ENCODE assay signal across 15 cellular contexts in the genomic region with DNA sequence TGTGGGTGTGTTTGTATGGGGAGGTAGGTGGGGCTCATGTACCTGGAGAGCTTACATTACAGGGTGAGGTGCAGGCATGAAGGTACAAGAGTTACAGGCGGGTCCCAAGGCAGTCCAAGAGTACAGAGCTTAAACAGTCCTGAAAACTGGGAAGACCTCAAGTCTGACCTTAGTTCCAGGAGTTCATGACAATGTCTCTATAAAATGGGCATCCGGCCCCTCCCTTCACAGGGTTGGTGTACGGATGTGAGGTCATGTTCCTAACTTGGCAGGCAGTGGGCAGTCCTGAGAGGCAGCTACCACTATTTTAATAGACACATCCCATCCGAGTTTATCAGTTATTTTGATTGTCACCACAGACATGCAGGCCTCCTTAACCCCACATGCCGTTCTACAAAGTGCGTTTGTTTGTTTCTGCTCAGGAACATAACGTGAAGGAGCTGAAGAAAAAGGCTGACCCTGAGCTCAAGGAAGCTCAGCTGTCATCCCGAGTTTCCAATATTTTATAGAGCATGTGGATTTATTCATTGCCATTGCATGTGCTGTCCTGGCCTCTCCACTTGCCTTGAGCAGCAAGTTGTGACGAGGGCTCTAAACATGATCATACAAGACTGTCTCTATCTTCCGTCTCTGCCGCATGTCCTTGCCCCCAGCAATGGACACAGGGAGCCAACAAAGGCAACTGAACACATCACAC.
A peak's percentile ranks its signal among the peaks of the same experiment; 100 is the strongest.
DNase-seq lines count a peak whose midpoint lies in the region; ATAC-seq, FAIRE-seq and TF ChIP-seq lines count a peak whose summit lies in the region.
"Had no signal": no experiment of that assay in that cellular context is flagged by ENCODE, and none has a peak within 500 bp of the region (broad histone marks: within the 10 kb centered on the region; RNA-seq: fewer than 3 reads in every experiment).

No MANE protein-coding gene starts in this region.

- H2BK20ac ChIP-seq in H1 (ENCODE audit: low read length): no peak overlapping the region

- POLR2A ChIA-PET in H1 (lab: Charles Lee; ENCODE audit: partially characterized antibody): no interaction called here

- H3K27ac ChIP-seq in H1 (ENCODE audit: low read depth, low read length) (no peak overlapping the region), left lung (no peak overlapping the region), transverse colon (peak overlapping the region in 1 of 4 donors; percentile 7), psoas muscle (no peak overlapping the region)
- H3K27ac ChIP-seq: suprapubic skin had no signal

- no peaks in the 10 kb centered on the region for H3K36me3 ChIP-seq in H1 (ENCODE audit: control insufficient read depth in 2 of 4, insufficient read depth in 4 of 4, low read length in 3 of 4)
- H3K36me3 ChIP-seq in left lung: no peaks in the 10 kb centered on the region
- H3K36me3 ChIP-seq in transverse colon: no peaks in the 10 kb centered on the region
- no peaks in the 10 kb centered on the region for H3K36me3 ChIP-seq in psoas muscle (ENCODE audit: insufficient read depth in 1 of 2, low read depth in 1 of 2)
- H3K36me3 ChIP-seq: suprapubic skin had no signal

- H3K4me2 ChIP-seq in H1 (ENCODE audit: insufficient read depth in 1 of 2, low read depth in 2 of 2, low read length in 2 of 2): no peak overlapping the region

- TF ChIP-seq EP300 in H1 (IDR thresholded peaks at IDR 0.05; ENCODE audit: borderline replicate concordance in 1 of 2, low read depth in 2 of 2, low read length in 2 of 2): no peak
- TF ChIP-seq EP300 in transverse colon (IDR thresholded peaks at IDR 0.05; ENCODE audit: low read depth): no peak

- H3K9ac ChIP-seq in H1 (replicated peaks in 1 of 4; ENCODE audit: extremely low read depth in 1 of 4, low read depth in 3 of 4, low read length in 3 of 4): no peak overlapping the region

- no peak for TF ChIP-seq RAD21 in H1 (IDR thresholded peaks at IDR 0.05 in 1 of 2, conservative IDR thresholded peaks at IDR 0.05 in 1 of 2; ENCODE audit: low read depth in 2 of 2, low read length in 2 of 2)

- peak; percentile 7 for ATAC-seq in left lung
- ATAC-seq in psoas muscle: no peak
- ATAC-seq in HG03342 (IDR thresholded peaks at IDR 0.05; ENCODE audit: unreplicated experiment): no peak
- ATAC-seq: activated naive CD8-positive, alpha-beta T cell treated with anti-CD3 and anti-CD28 coated beads, Interleukin-2, amount 50 U/mL, for 24 hours; activated T-cell treated with anti-CD3 and anti-CD28 coated beads, Interleukin-2, amount 50 U/mL, for 72 hours had no signal

- H3K27me3 ChIP-seq in H1 (replicated peaks in 1 of 4; ENCODE audit: control insufficient read depth in 3 of 4, extremely low read depth in 1 of 4, insufficient read depth in 3 of 4, low read length in 3 of 4): no peaks in the 10 kb centered on the region
- H3K27me3 ChIP-seq in left lung: no peaks in the 10 kb centered on the region
- no peaks in the 10 kb centered on the region for H3K27me3 ChIP-seq in transverse colon
- no peaks in the 10 kb centered on the region for H3K27me3 ChIP-seq in psoas muscle (ENCODE audit: insufficient read depth in 3 of 3, low read length in 2 of 3)
- H3K27me3 ChIP-seq: suprapubic skin had no signal

- H3K14ac ChIP-seq in H1 (ENCODE audit: insufficient read length): no peak overlapping the region

- no peak overlapping the region for H2AK5ac ChIP-seq in H1 (ENCODE audit: low read depth, low read length)

- H3K9me3 ChIP-seq in H1 (ENCODE audit: insufficient read depth in 2 of 2, low read depth in 1 of 2, low read length in 1 of 2) (no peaks in the 10 kb centered on the region), left lung (peaks cover 0 to 3% of the 10 kb centered on the region in 2 donors), transverse colon (no peaks in the 10 kb centered on the region), psoas muscle (no peaks in the 10 kb centered on the region)
- H3K9me3 ChIP-seq: suprapubic skin had no signal

- no peak overlapping the region for H2BK12ac ChIP-seq in H1 (ENCODE audit: low read depth, low read length)

- no peak overlapping the region for H3K56ac ChIP-seq in H1 (replicated peaks; ENCODE audit: insufficient read length, low read depth, low read length)

- CTCF ChIA-PET in H1 (lab: Charles Lee; ENCODE audit: partially characterized antibody): no interaction called here

- in situ Hi-C loops in transverse colon (cut with MboI; ENCODE audit: low pct_ligation_motif_present in 1 of 4, low pct_unique_long_range_greater_than_20kb in 1 of 4, low sequenced_read_pairs in 3 of 4): no loop called here

- H2BK15ac ChIP-seq in H1 (ENCODE audit: low read length): no peak overlapping the region

- H3K18ac ChIP-seq in H1 (ENCODE audit: extremely low read depth, low read length): no peak overlapping the region

- TF ChIP-seq CTCF in H1 (IDR thresholded peaks at IDR 0.05; ENCODE audit: control extremely low read depth in 1 of 3, insufficient read depth in 1 of 3, low read depth in 1 of 3, low read length in 3 of 3) (no peak), left lung (IDR thresholded peaks at IDR 0.05) (no peak), transverse colon (IDR thresholded peaks at IDR 0.05) (no peak), psoas muscle (IDR thresholded peaks at IDR 0.05) (no peak)

- H3K79me2 ChIP-seq in H1 (ENCODE audit: control insufficient read depth in 1 of 2, insufficient read depth in 2 of 2, low read length in 2 of 2): no peaks in the 10 kb centered on the region

- H4K5ac ChIP-seq in H1 (ENCODE audit: insufficient read length, low read depth, low read length): no peak overlapping the region

- no peak for FAIRE-seq in H1 (lab: Jason Lieb, UNC)

- DNase-seq in LoVo (ENCODE audit: low spot score): peak; percentile 79
- no peak for DNase-seq in H1 (ENCODE audit: low read depth in 1 of 2, low spot score in 2 of 2)
- no peak for DNase-seq in left lung
- DNase-seq in transverse colon: peak; percentile 48
- DNase-seq in psoas muscle: no peak
- DNase-seq in NCI-H446 (lab: John Stamatoyannopoulos, UW): no peak
- no peak for DNase-seq in HUDEP-2 (lab: John Stamatoyannopoulos, UW; ENCODE audit: unreplicated experiment in 76 of 76)
- DNase-seq: activated CD4-positive, alpha-beta T cell treated with anti-CD3 and anti-CD28 coated beads, Interleukin-2, amount 50 U/mL, for 4 hours; activated naive CD8-positive, alpha-beta T cell treated with anti-CD3 and anti-CD28 coated beads, Interleukin-2, amount 50 U/mL, for 24 hours; activated T-cell treated with anti-CD3 and anti-CD28 coated beads, Interleukin-2, amount 50 U/mL, for 72 hours; CD4-positive, CD25-positive, alpha-beta regulatory T cell; NCI-H2081 had no signal

- H3K4me1 ChIP-seq in H1 (replicated peaks in 1 of 4; ENCODE audit: control insufficient read depth in 3 of 4, insufficient read depth in 4 of 4, low read length in 3 of 4) (no peaks in the 10 kb centered on the region), left lung (no peaks in the 10 kb centered on the region), transverse colon (peaks cover 0 to 7% (median 2%) of the 10 kb centered on the region in 4 donors), psoas muscle (no peaks in the 10 kb centered on the region)

- no peak overlapping the region for H4K8ac ChIP-seq in H1 (ENCODE audit: extremely low read depth, insufficient read depth, low read length)

- intact Hi-C loops in left lung (cut with DNase I): no loop called here
- intact Hi-C loops in transverse colon (cut with DNase I; ENCODE audit: low total_unique reads): no loop called here
- intact Hi-C loops in psoas muscle (cut with DNase I): no loop called here

- peak overlapping the region; percentile 20; the same call in 1 of the 2 replicates for H2AFZ ChIP-seq in H1 (ENCODE audit: low read length)

- no peaks in the 10 kb centered on the region for H3K23me2 ChIP-seq in H1 (ENCODE audit: low read depth, low read length)

- no peaks in the 10 kb centered on the region for H4K20me1 ChIP-seq in H1 (replicated peaks in 1 of 2; ENCODE audit: control insufficient read depth in 1 of 2, insufficient read depth in 2 of 2, low read length in 2 of 2)

- no peaks in the 10 kb centered on the region for H3K79me1 ChIP-seq in H1 (ENCODE audit: low read depth, low read length)

- H4K91ac ChIP-seq in H1 (replicated peaks; ENCODE audit: insufficient read length, low read length): no peak overlapping the region

- no peak overlapping the region for H3K23ac ChIP-seq in H1 (ENCODE audit: insufficient read length)

- H3K4ac ChIP-seq in H1 (replicated peaks; ENCODE audit: insufficient read length, low read depth, low read length): no peak overlapping the region

- no peak overlapping the region for H3K4me3 ChIP-seq in H1 (ENCODE audit: extremely low read depth in 1 of 4, insufficient read depth in 2 of 4, low read depth in 3 of 4, low read length in 4 of 4)
- H3K4me3 ChIP-seq in left lung: no peak overlapping the region
- no peak overlapping the region for H3K4me3 ChIP-seq in transverse colon
- H3K4me3 ChIP-seq in psoas muscle: no peak overlapping the region
- H3K4me3 ChIP-seq: lung, suprapubic skin had no signal

- no peak for TF ChIP-seq POLR2A in H1 (IDR thresholded peaks at IDR 0.05; ENCODE audit: control extremely low read depth in 1 of 2, low read depth in 2 of 2, low read length in 2 of 2)
- TF ChIP-seq POLR2A in transverse colon (IDR thresholded peaks at IDR 0.05): no peak

- 95% methylated on average over 10 of the region's 11 CpGs; no CpG with 5 or more reads in 1 of the 2 experiments for WGBS in H1 (ENCODE audit: extremely low coverage in 1 of 2, insufficient coverage in 1 of 2, insufficient read length in 1 of 2, insufficient replicate concordance in 2 of 2, low coverage in 1 of 2, low lambda C conversion rate in 2 of 2, missing lambda C conversion rate in 1 of 2), 2 experiments
- WGBS in transverse colon (ENCODE audit: low coverage in 1 of 2), 2 donors: 80% methylated on average over 11 of the region's 11 CpGs; no CpG with 5 or more reads in 1 of the 2 donors
- WGBS in psoas muscle, 3 donors: 78 to 86% (median 81%) methylated on average over 11 of the region's 11 CpGs

- H2BK5ac ChIP-seq in H1 (ENCODE audit: low read depth, low read length): no peak overlapping the region

- H2BK120ac ChIP-seq in H1 (replicated peaks; ENCODE audit: low read depth, low read length): no peak overlapping the region

TF ChIP-seq in H1, 55 proteins besides CTCF, POLR2A, EP300 and RAD21 (continues in another document):
- TF ChIP-seq SIX5 (IDR thresholded peaks at IDR 0.05; ENCODE audit: low read depth, low read length) (no peak), GTF2F1 (IDR thresholded peaks at IDR 0.05; ENCODE audit: borderline replicate concordance, low read depth, low read length) (no peak), FOSL1 (IDR thresholded peaks at IDR 0.05; ENCODE audit: insufficient read depth, low read depth, low read length) (no peak), RXRA (IDR thresholded peaks at IDR 0.05; ENCODE audit: insufficient read depth, low read depth, low read length) (no peak), KDM1A (IDR thresholded peaks at IDR 0.05; ENCODE audit: borderline replicate concordance, low read length) (no peak), RFX5 (IDR thresholded peaks at IDR 0.05; ENCODE audit: borderline replicate concordance, low read depth, low read length) (no peak), ATF3 (IDR thresholded peaks at IDR 0.05; ENCODE audit: insufficient read depth, low read depth, low read length) (no peak)

Comparison
In these comparisons a context has a peak if more than half of its experiments do, and no peak if none do; other contexts are left out.
1. DNase-seq: peak in LoVo (single experiment) and transverse colon (single experiment); none in H1 (0 of 2), left lung (0 of 2), psoas muscle (0 of 2), NCI-H446 (0 of 2) and HUDEP-2 (0 of 76).